In the genomic region with DNA sequence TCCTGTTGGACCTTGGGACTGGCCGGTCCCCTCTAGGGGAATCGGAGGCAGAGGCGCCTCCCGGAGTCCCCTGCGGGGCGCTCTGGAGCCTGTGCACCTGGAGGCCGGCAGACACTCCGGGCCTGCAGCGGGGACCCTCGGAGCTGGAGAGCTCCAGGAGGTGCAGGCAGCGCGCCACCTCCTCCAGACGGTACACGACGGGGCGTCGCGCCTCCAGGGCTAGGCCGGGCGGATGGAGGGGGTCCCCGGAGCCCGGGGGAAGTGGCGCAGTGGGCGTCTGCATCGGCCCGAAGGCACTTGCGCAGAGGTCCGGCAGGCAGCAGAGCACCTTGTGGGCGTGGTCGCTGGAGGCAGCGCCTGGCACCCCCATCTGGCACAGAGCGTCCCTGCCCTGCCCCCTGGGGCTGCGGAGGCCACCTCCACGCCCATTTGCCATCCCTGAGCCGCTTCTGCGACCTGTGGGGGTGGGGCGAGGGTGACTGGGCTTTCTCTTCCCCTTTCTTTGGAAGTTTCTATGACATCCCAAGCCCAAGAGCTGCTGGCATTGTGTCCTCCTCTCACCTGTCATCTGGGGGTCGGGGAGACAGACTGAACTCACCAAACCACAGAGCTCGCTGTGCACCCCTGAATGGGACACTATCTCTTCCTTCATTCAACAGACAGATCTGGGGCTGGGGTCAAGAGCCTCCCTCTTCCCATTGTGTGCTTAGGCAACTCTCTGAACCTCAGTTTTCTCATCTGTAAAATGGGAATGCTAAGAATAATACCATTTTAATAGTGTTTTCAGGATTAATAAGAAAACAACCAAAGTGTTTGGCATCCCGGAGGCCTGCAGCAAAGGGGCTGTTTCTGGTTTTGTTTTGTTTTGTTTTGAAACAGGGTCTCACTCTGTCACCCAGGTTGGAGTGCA, we compare ENCODE assay signal across 8 cellular contexts. TPM values are rescaled to one million over a fixed set of nuclear protein-coding genes. Genes with fewer than 3 reads are reported as not detected.
DNase-seq lines count a peak whose midpoint lies in the region; ATAC-seq and TF ChIP-seq lines count a peak whose summit lies in the region.

No MANE protein-coding gene starts in this region.

- peaks cover 10% of the 10 kb centered on the region for H3K27me3 Mint-ChIP-seq in CD4-positive, alpha-beta T cell
- H3K27me3 Mint-ChIP-seq in activated B cell treated with CpG ODN at 0.5 μM for 24 hours (no peaks in the 10 kb centered on the region), type B pancreatic cell (peaks cover 3% of the 10 kb centered on the region)

- peak in 3 of 10 experiments; percentile 1 to 9 (median 4) for DNase-seq in CD4-positive, alpha-beta T cell
- DNase-seq in activated B cell treated with CpG ODN at 0.5 μM for 24 hours: peak; percentile 40
- DNase-seq in heart left ventricle: peak in 4 of 5 donors; percentile 39 to 74 (median 66)
- no peak for DNase-seq in retinal pigment epithelial cell (ENCODE audit: low read depth)
- no peak for DNase-seq in type B pancreatic cell (ENCODE audit: extremely low spot score, unreplicated experiment)
- DNase-seq in D341Med (ENCODE audit: low spot score): no peak

- TF ChIP-seq POLR2A in heart left ventricle (IDR thresholded peaks at IDR 0.05): no peak

- no peak overlapping the region for H3K4me3 Mint-ChIP-seq in CD4-positive, alpha-beta T cell
- H3K4me3 Mint-ChIP-seq in activated B cell treated with CpG ODN at 0.5 μM for 24 hours (peak overlapping the region; percentile 73), type B pancreatic cell (no peak overlapping the region)

- ATAC-seq in CD4-positive, alpha-beta T cell (ENCODE audit: poor library complexity): peak; percentile 29
- ATAC-seq in HG03095 (IDR thresholded peaks at IDR 0.05; ENCODE audit: unreplicated experiment) (peak; percentile 45), activated B cell treated with CpG ODN at 0.5 μM for 24 hours (ENCODE audit: low read depth) (peak; percentile 81), heart left ventricle (peak in 3 of 4 donors; percentile 25 to 49 (median 37)), HG02763 (IDR thresholded peaks at IDR 0.05; ENCODE audit: unreplicated experiment) (no peak)

- no peak for TF ChIP-seq CTCF in CD4-positive, alpha-beta T cell (IDR thresholded peaks at IDR 0.05)
- TF ChIP-seq CTCF in activated B cell treated with CpG ODN at 0.5 μM for 24 hours (IDR thresholded peaks at IDR 0.05) (no peak), heart left ventricle (IDR thresholded peaks at IDR 0.05) (peak in 2 of 12 donors; percentile 7 to 9), retinal pigment epithelial cell (conservative IDR thresholded peaks at IDR 0.05; ENCODE audit: low read depth, low read length) (peak; percentile 24), type B pancreatic cell (conservative IDR thresholded peaks at IDR 0.05) (no peak)

- no peaks in the 10 kb centered on the region for H3K36me3 Mint-ChIP-seq in CD4-positive, alpha-beta T cell (ENCODE audit: low read depth)
- H3K36me3 Mint-ChIP-seq in activated B cell treated with CpG ODN at 0.5 μM for 24 hours (ENCODE audit: low read depth) (no peaks in the 10 kb centered on the region), type B pancreatic cell (no peaks in the 10 kb centered on the region)

- no peaks in the 10 kb centered on the region for H3K9me3 Mint-ChIP-seq in CD4-positive, alpha-beta T cell
- H3K9me3 Mint-ChIP-seq in activated B cell treated with CpG ODN at 0.5 μM for 24 hours (no peaks in the 10 kb centered on the region), type B pancreatic cell (peaks cover 4% of the 10 kb centered on the region)

- H3K4me1 ChIP-seq in heart left ventricle: peaks cover 3 to 45% (median 24%) of the 10 kb centered on the region in 12 donors

- no peaks in the 10 kb centered on the region for H3K27me3 ChIP-seq in CD4-positive, alpha-beta T cell (ENCODE audit: control insufficient read depth, insufficient read depth, low read length)
- H3K27me3 ChIP-seq in heart left ventricle: no peaks in the 10 kb centered on the region

- H3K27ac Mint-ChIP-seq in CD4-positive, alpha-beta T cell: no peak overlapping the region
- H3K27ac Mint-ChIP-seq in activated B cell treated with CpG ODN at 0.5 μM for 24 hours (no peak overlapping the region), type B pancreatic cell (no peak overlapping the region)

- intact Hi-C loops in CD4-positive, alpha-beta T cell (cut with DNase I, micrococcal nuclease): no loop called here
- intact Hi-C loops in activated B cell treated with CpG ODN at 0.5 μM for 24 hours (cut with micrococcal nuclease): loop anchor here (5.0 kb wide), 1 partner anchor 37 kb away; a partner anchor contains a TSS
- intact Hi-C loops in heart left ventricle (cut with DNase I): loop anchor here in 2 of 10 donors (5.0 kb wide), 1 partner anchor 37 kb away; a partner anchor contains a TSS

- H3K27ac ChIP-seq in CD4-positive, alpha-beta T cell (ENCODE audit: low read depth, low read length): no peak overlapping the region
- H3K27ac ChIP-seq in heart left ventricle: peak overlapping the region in 4 of 12 donors; percentile 0 to 66 (median 34)

- H3K4me3 ChIP-seq in heart left ventricle: peak overlapping the region in 11 of 12 donors; percentile 21 to 52 (median 41)
- H3K4me3 ChIP-seq in retinal pigment epithelial cell (ENCODE audit: low read length): peak overlapping the region; percentile 42

- CTCF ChIA-PET in CD4-positive, alpha-beta T cell (lab: Charles Lee): no interaction called here
- CTCF ChIA-PET in activated B cell treated with CpG ODN at 0.5 μM for 24 hours (lab: Charles Lee): interaction anchor here (0.6 to 2.4 kb wide), 2 partner anchors 72 to 104 kb away, joined by 3 to 9 read pairs; no protein-coding TSS in a partner anchor

- POLR2A ChIA-PET in CD4-positive, alpha-beta T cell (lab: Charles Lee): no interaction called here
- POLR2A ChIA-PET in activated B cell treated with CpG ODN at 0.5 μM for 24 hours (lab: Charles Lee): interaction anchor here (0.7 kb wide), 1 partner anchor 104 kb away, joined by 3 read pairs; no protein-coding TSS in a partner anchor

- H3K4me1 Mint-ChIP-seq in CD4-positive, alpha-beta T cell (ENCODE audit: low read depth): no peaks in the 10 kb centered on the region
- H3K4me1 Mint-ChIP-seq in activated B cell treated with CpG ODN at 0.5 μM for 24 hours (peaks cover 29% of the 10 kb centered on the region), type B pancreatic cell (ENCODE audit: unreplicated experiment) (peaks cover 14% of the 10 kb centered on the region)

- H3K9me3 ChIP-seq in CD4-positive, alpha-beta T cell (ENCODE audit: control insufficient read depth, low read length): no peaks in the 10 kb centered on the region
- no peaks in the 10 kb centered on the region for H3K9me3 ChIP-seq in heart left ventricle

- 14 to 29% (median 24%) methylated on average over 11 to 40 of the region's 40 CpGs for WGBS in heart left ventricle, 4 donors

- H3K36me3 ChIP-seq in heart left ventricle: no peaks in the 10 kb centered on the region

RNA-seq across cellular contexts. Expression of a gene that starts 37.5 kb away (rescaled TPM):
- 1 to 10 TPM; 6.7 to 7.4 TPM for total RNA-seq in CD4-positive, alpha-beta T cell
- total RNA-seq in activated B cell treated with CpG ODN at 0.5 μM for 24 hours (68.3 and 69.4 TPM in 2 replicates), heart left ventricle (100 to 1,000 TPM in 1 of 9 donors, 10 to 100 TPM in 8; 48.3 to 119 (median 68.5) TPM), type B pancreatic cell (ENCODE audit: low replicate concordance) (87.9 and 103 TPM in 2 replicates)
- polyA plus RNA-seq in heart left ventricle: 10 to 100 TPM; 18.3 to 55.2 TPM

Comparison
In these comparisons a context has a peak if more than half of its experiments do, and no peak if none do; other contexts are left out.
1. DNase-seq: peak in activated B cell treated with CpG ODN at 0.5 μM for 24 hours (single experiment) and heart left ventricle (4 of 5); none in retinal pigment epithelial cell (single experiment), type B pancreatic cell (single experiment) and D341Med (single experiment).